16 cellular contexts compared by ENCODE assay signal in genomic region chr5:134146651-134147544, GRCh38. TPM values are rescaled to one million over a fixed set of nuclear protein-coding genes. Genes with fewer than 3 reads are reported as not detected.
DNase-seq lines count a peak whose midpoint lies in the region; ATAC-seq and TF ChIP-seq lines count a peak whose summit lies in the region.
"Had no signal": no experiment of that assay in that cellular context is flagged by ENCODE, and none has a peak within 500 bp of the region (broad histone marks: within the 10 kb centered on the region; RNA-seq: fewer than 3 reads in every experiment).

No MANE protein-coding gene starts in this region.

- no peak overlapping the region for H3K14ac ChIP-seq in mesenchymal stem cell (ENCODE audit: low read length in 2 of 2)

- CTCF ChIA-PET in activated CD4-positive, alpha-beta T cell treated with anti-CD3 and anti-CD28 coated beads for 36 hours (lab: Charles Lee) = interaction anchor here (0.5 to 20.4 kb wide), 24 partner anchors 8 to 385 kb away, joined by 3 to 554 read pairs (median 4); partner anchors contain the start of gene TCF7
- CTCF ChIA-PET in MCF 10A (lab: Yijun Ruan, JAX) = interaction anchor here (0.5 to 19.8 kb wide), 25 partner anchors 8 to 1036 kb away, joined by 3 to 867 read pairs (median 4); no protein-coding TSS in a partner anchor

- H3K18ac ChIP-seq in mesenchymal stem cell (ENCODE audit: low read depth in 1 of 2, low read length in 2 of 2) = no peak overlapping the region

- TF ChIP-seq CTCF in MCF 10A (IDR thresholded peaks at IDR 0.05; ENCODE audit: unreplicated experiment) = no peak

- POLR2A ChIA-PET in activated CD4-positive, alpha-beta T cell treated with anti-CD3 and anti-CD28 coated beads for 36 hours (lab: Charles Lee) = interaction anchor here (0.6 to 0.9 kb wide), 3 partner anchors 8 to 140 kb away, joined by 3 to 4 read pairs (median 3); no protein-coding TSS in a partner anchor
- POLR2A ChIA-PET in MCF 10A (lab: Yijun Ruan, JAX) = interaction anchor here (1.0 to 1.3 kb wide), 6 partner anchors 10 to 107 kb away, joined by 3 to 6 read pairs (median 5); no protein-coding TSS in a partner anchor

- H3K9me2 ChIP-seq in GM23248 (ENCODE audit: insufficient read depth) = no peaks in the 10 kb centered on the region

- H3K27ac ChIP-seq in GM23248 (no peak overlapping the region), mesenchymal stem cell (ENCODE audit: low read length, poor library complexity, severe bottlenecking) (no peak overlapping the region)
- H3K27ac ChIP-seq: body of pancreas, esophagus muscularis mucosa, ovary, transverse colon had no signal

- H2BK5ac ChIP-seq in mesenchymal stem cell (ENCODE audit: low read depth, low read length, poor library complexity, severe bottlenecking) = no peak overlapping the region

- H3K23ac ChIP-seq in mesenchymal stem cell (ENCODE audit: low read length in 2 of 2) = no peak overlapping the region

- no peak for DNase-seq in activated CD4-positive, alpha-beta T cell treated with anti-CD3 and anti-CD28 coated beads for 36 hours
- no peak for DNase-seq in activated CD4-positive, alpha-beta T cell treated with anti-CD3 and anti-CD28 coated beads, Interleukin-2, amount 50 U/mL, for 1 hour
- DNase-seq in GM23248 (peak; percentile 21), MCF 10A (ENCODE audit: unreplicated experiment) (no peak), mesenchymal stem cell (no peak), OCI-M2 (lab: John Stamatoyannopoulos, UW; ENCODE audit: unreplicated experiment) (no peak), middle frontal gyrus (ENCODE audit: extremely low spot score, low spot score) (no peak)
- DNase-seq: 8988T, NCI-H524 treated with DMSO at 0.1 percent for 48 hours, Right ventricle myocardium superior, transverse colon had no signal

- peaks cover 8% of the 10 kb centered on the region; the same call in 1 of the 2 replicates for H4K20me1 ChIP-seq in GM23248 (ENCODE audit: insufficient read depth)

- H3K9me3 ChIP-seq in GM23248 (ENCODE audit: low read depth) (no peaks in the 10 kb centered on the region), mesenchymal stem cell (ENCODE audit: control insufficient read depth, low read length) (no peaks in the 10 kb centered on the region)
- H3K9me3 ChIP-seq: body of pancreas, esophagus muscularis mucosa, ovary, transverse colon had no signal

- H3K4me3 Mint-ChIP-seq in activated CD4-positive, alpha-beta T cell treated with anti-CD3 and anti-CD28 coated beads for 36 hours = no peak overlapping the region
- H3K4me3 Mint-ChIP-seq in MCF 10A (ENCODE audit: unreplicated experiment) = no peak overlapping the region

- H3K9ac ChIP-seq in GM23248 (no peak overlapping the region), mesenchymal stem cell (ENCODE audit: low read length) (peak overlapping the region; percentile 45)

- H2AK5ac ChIP-seq in mesenchymal stem cell (ENCODE audit: low read length, severe bottlenecking) = no peak overlapping the region

- H4K91ac ChIP-seq in mesenchymal stem cell (ENCODE audit: low read length) = no peak overlapping the region

- ATAC-seq in activated CD4-positive, alpha-beta T cell treated with anti-CD3 and anti-CD28 coated beads for 36 hours = no peak
- ATAC-seq in HG02759 (IDR thresholded peaks at IDR 0.05; ENCODE audit: unreplicated experiment) = no peak

- no TSS peak for BruUV-seq in MCF 10A (replicated peaks; lab: Mats Ljungman, UMichigan)

- intact Hi-C loops in activated CD4-positive, alpha-beta T cell treated with anti-CD3 and anti-CD28 coated beads for 36 hours (cut with DNase I, micrococcal nuclease) = loop anchor here in 1 of 2 experiments (1.0 kb wide), 1 partner anchor 108 kb away; no protein-coding TSS in a partner anchor
- intact Hi-C loops in MCF 10A (cut with micrococcal nuclease) = no loop called here

- H2BK15ac ChIP-seq in mesenchymal stem cell (ENCODE audit: low read depth, poor library complexity, severe bottlenecking) = no peak overlapping the region

- H2BK12ac ChIP-seq in mesenchymal stem cell (ENCODE audit: low read length in 2 of 2) = no peak overlapping the region

- no peaks in the 10 kb centered on the region for H3K9me3 Mint-ChIP-seq in activated CD4-positive, alpha-beta T cell treated with anti-CD3 and anti-CD28 coated beads for 36 hours (ENCODE audit: low read depth)
- no peaks in the 10 kb centered on the region for H3K9me3 Mint-ChIP-seq in MCF 10A (ENCODE audit: unreplicated experiment)

- peaks cover 62% of the 10 kb centered on the region for H3K36me3 Mint-ChIP-seq in activated CD4-positive, alpha-beta T cell treated with anti-CD3 and anti-CD28 coated beads for 36 hours (ENCODE audit: low read depth)
- H3K36me3 Mint-ChIP-seq in MCF 10A (ENCODE audit: insufficient read depth, unreplicated experiment) = peaks cover 81% of the 10 kb centered on the region

- peaks cover 9% of the 10 kb centered on the region for H3K4me1 ChIP-seq in GM23248 (ENCODE audit: insufficient read depth)
- peaks cover 5% of the 10 kb centered on the region for H3K4me1 ChIP-seq in mesenchymal stem cell (ENCODE audit: control insufficient read depth, insufficient read depth, low read depth, low read length)

- peaks cover 56% of the 10 kb centered on the region for H3K79me1 ChIP-seq in mesenchymal stem cell (replicated peaks; ENCODE audit: low read length, poor library complexity, severe bottlenecking)

- H3K27me3 ChIP-seq in GM23248 (replicated peaks; ENCODE audit: insufficient read depth) (no peaks in the 10 kb centered on the region), mesenchymal stem cell (ENCODE audit: control insufficient read depth in 1 of 2, insufficient read depth in 1 of 2, low read length in 2 of 2) (no peaks in the 10 kb centered on the region)
- H3K27me3 ChIP-seq: body of pancreas, esophagus muscularis mucosa, ovary, transverse colon had no signal

- H3K36me3 ChIP-seq in GM23248 (ENCODE audit: low read depth) = peaks cover 19% of the 10 kb centered on the region
- peaks cover 59 to 94% of the 10 kb centered on the region in 2 experiments for H3K36me3 ChIP-seq in mesenchymal stem cell (ENCODE audit: control insufficient read depth in 1 of 2, insufficient read depth in 2 of 2, low read depth in 1 of 2, low read length in 2 of 2)
- H3K36me3 ChIP-seq: ovary had no signal

- H3K4me3 ChIP-seq in GM23248 = no peak overlapping the region
- H3K4me3 ChIP-seq in mesenchymal stem cell (ENCODE audit: insufficient read depth in 1 of 2, low read depth in 1 of 2, low read length in 2 of 2) = no peak overlapping the region
- H3K4me3 ChIP-seq: body of pancreas, esophagus muscularis mucosa, lung, ovary, transverse colon had no signal

- H3K27ac Mint-ChIP-seq in activated CD4-positive, alpha-beta T cell treated with anti-CD3 and anti-CD28 coated beads for 36 hours = peak overlapping the region; percentile 21
- H3K27ac Mint-ChIP-seq in MCF 10A (ENCODE audit: low read depth, unreplicated experiment) = peak overlapping the region; percentile 33

- H3K4ac ChIP-seq in mesenchymal stem cell (ENCODE audit: low read depth in 1 of 2, low read length in 2 of 2) = no peak overlapping the region

- H3K79me2 ChIP-seq in GM23248 (ENCODE audit: insufficient read depth) = peaks cover 76% of the 10 kb centered on the region

- no peak overlapping the region for H4K8ac ChIP-seq in mesenchymal stem cell (ENCODE audit: low read length)

- H3K4me1 Mint-ChIP-seq in activated CD4-positive, alpha-beta T cell treated with anti-CD3 and anti-CD28 coated beads for 36 hours = peaks cover 43% of the 10 kb centered on the region
- H3K4me1 Mint-ChIP-seq in MCF 10A (ENCODE audit: insufficient read depth, unreplicated experiment) = peaks cover 7% of the 10 kb centered on the region

- H3K4me2 ChIP-seq in GM23248 (ENCODE audit: unreplicated experiment) = no peak overlapping the region
- H3K4me2 ChIP-seq in mesenchymal stem cell (ENCODE audit: low read length, poor library complexity, severe bottlenecking) = no peak overlapping the region

- H3K27me3 Mint-ChIP-seq in activated CD4-positive, alpha-beta T cell treated with anti-CD3 and anti-CD28 coated beads for 36 hours = no peaks in the 10 kb centered on the region
- no peaks in the 10 kb centered on the region for H3K27me3 Mint-ChIP-seq in MCF 10A (ENCODE audit: insufficient read depth, unreplicated experiment)

- 80 to 87% methylated on average over 4 of the region's 4 CpGs for WGBS in GM23248 (ENCODE audit: low coverage in 1 of 2, low lambda C conversion rate in 2 of 2, missing lambda C conversion rate in 2 of 2), 2 experiments
- 97% methylated on average over 4 of the region's 4 CpGs for WGBS in mesenchymal stem cell

- in situ Hi-C loops in GM23248 (cut with MboI) = no loop called here

- H2AFZ ChIP-seq in GM23248 (no peak overlapping the region), mesenchymal stem cell (ENCODE audit: low read depth, low read length) (no peak overlapping the region)

- H3F3A ChIP-seq in GM23248 (ENCODE audit: insufficient read depth) = peaks cover 32% of the 10 kb centered on the region

- no peak overlapping the region for H2BK120ac ChIP-seq in mesenchymal stem cell (ENCODE audit: low read depth, low read length)

RNA-seq across cellular contexts. Expression of gene SKP1, which starts 29.9 kb away (rescaled TPM):
- total RNA-seq in activated CD4-positive, alpha-beta T cell treated with anti-CD3 and anti-CD28 coated beads for 36 hours = 100 to 1,000 TPM; 218 to 265 TPM
- total RNA-seq in GM23248 (2014; rRNA removed; shearing (Covaris generic)) = 238 and 245 TPM in 2 replicates
- polyA plus RNA-seq in GM23248 (2016; fragmentation: Nextera tagmentation; extraction: Ambion mirVana) = 1,125 and 1,145 TPM in 2 replicates
- 415 and 488 TPM in 2 replicates for total RNA-seq in MCF 10A (2022)
- polyA plus RNA-seq in mesenchymal stem cell (2013, experiment 1 of 2) = 556 TPM
- 556 TPM for polyA plus RNA-seq in mesenchymal stem cell (2013, experiment 2 of 2)

RNA-seq across cellular contexts. Expression of gene TCF7, which starts 32.4 kb away (rescaled TPM):
- 100 to 1,000 TPM in 1 of 2 experiments, 10 to 100 TPM in 1; 94.8 to 117 TPM for total RNA-seq in activated CD4-positive, alpha-beta T cell treated with anti-CD3 and anti-CD28 coated beads for 36 hours
- 1.4 and 2.5 TPM in 2 replicates for total RNA-seq in GM23248 (2014; rRNA removed; shearing (Covaris generic))
- polyA plus RNA-seq in GM23248 (2016; fragmentation: Nextera tagmentation; extraction: Ambion mirVana) = 2.4 and 2.7 TPM in 2 replicates
- total RNA-seq in MCF 10A (2022) = 0.29 and 0.42 TPM in 2 replicates
- 1.4 TPM for polyA plus RNA-seq in mesenchymal stem cell (2013, experiment 1 of 2)
- polyA plus RNA-seq in mesenchymal stem cell (2013, experiment 2 of 2) = 1.4 TPM

Comparison
In these comparisons a context has a peak if more than half of its experiments do, and no peak if none do; other contexts are left out.
1. RNA of gene TCF7, which starts 32.4 kb away (total RNA-seq): 94.8 to 117 TPM in activated CD4-positive, alpha-beta T cell treated with anti-CD3 and anti-CD28 coated beads for 36 hours; 1.4 to 2.5 TPM in GM23248 and 0.29 to 0.42 TPM in MCF 10A; every median in the first group is over 10 times any median in the second.